ENCODE assay signal across 8 cellular contexts in genomic region chr3:157129782-157130137, GRCh38. TPM values are rescaled to one million over a fixed set of nuclear protein-coding genes. Genes with fewer than 3 reads are reported as not detected.
DNase-seq lines count a peak whose midpoint lies in the region; ATAC-seq and TF ChIP-seq lines count a peak whose summit lies in the region.

No MANE protein-coding gene starts in this region.

- H3K27me3 ChIP-seq in SJSA1 (replicated peaks): no peaks in the 10 kb centered on the region
- no peaks in the 10 kb centered on the region for H3K27me3 ChIP-seq in esophagus (ENCODE audit: control insufficient read depth in 1 of 2, insufficient read depth in 2 of 2, low read length in 2 of 2)

- POLR2A ChIA-PET in HEK293 (lab: Yijun Ruan, JAX): no interaction called here

- 59 to 69% methylated on average over 9 of the region's 9 CpGs for WGBS in esophagus, 2 donors

- H3K27ac ChIP-seq in HEK293 (ENCODE audit: extremely low read depth, low read depth, low read length): no peak overlapping the region; the same call in 1 of the 2 replicates
- H3K27ac ChIP-seq in SJSA1: peak overlapping the region; percentile 87
- peak overlapping the region; percentile 66 to 73 for H3K27ac ChIP-seq in esophagus (ENCODE audit: low read depth in 2 of 2, low read length in 1 of 2)

- peaks cover 54% of the 10 kb centered on the region for H3K4me1 Mint-ChIP-seq in osteocyte (ENCODE audit: unreplicated experiment)

- ATAC-seq in GM18505 (IDR thresholded peaks at IDR 0.05; ENCODE audit: unreplicated experiment): no peak
- no peak for ATAC-seq in HG02610 (IDR thresholded peaks at IDR 0.05; ENCODE audit: unreplicated experiment)

- no peaks in the 10 kb centered on the region for H3K36me3 ChIP-seq in HEK293 (ENCODE audit: control insufficient read depth in 2 of 2, insufficient read depth in 1 of 2, low read length in 2 of 2)
- no peaks in the 10 kb centered on the region for H3K36me3 ChIP-seq in SJSA1
- H3K36me3 ChIP-seq in esophagus (ENCODE audit: control insufficient read depth in 2 of 2, insufficient read depth in 2 of 2, low read length in 1 of 2): peaks cover 0 to 1% of the 10 kb centered on the region in 2 donors

- peak overlapping the region; percentile 94 for H3K27ac Mint-ChIP-seq in osteocyte (ENCODE audit: unreplicated experiment)

- H3K4me3 Mint-ChIP-seq in osteocyte (ENCODE audit: unreplicated experiment): no peak overlapping the region

- H3K4me3 ChIP-seq in HEK293 (ENCODE audit: low read depth, low read length): no peak overlapping the region
- no peak overlapping the region for H3K4me3 ChIP-seq in SJSA1
- H3K4me3 ChIP-seq in esophagus (ENCODE audit: low read depth in 1 of 2, low read length in 2 of 2): no peak overlapping the region

- H3K27me3 Mint-ChIP-seq in osteocyte (ENCODE audit: unreplicated experiment): no peaks in the 10 kb centered on the region

- CTCF ChIA-PET in HEK293 (lab: Yijun Ruan, JAX): interaction anchor here (0.7 to 0.8 kb wide), 3 partner anchors 17 to 594 kb away, joined by 3 read pairs; no protein-coding TSS in a partner anchor

- no peak for TF ChIP-seq POLR2A in GM18505 (IDR thresholded peaks at IDR 0.05; ENCODE audit: borderline replicate concordance, extremely low read depth, insufficient read depth, insufficient read length)

- no peak for TF ChIP-seq CTCF in HEK293 (tag by site-specific recombination; IDR thresholded peaks at IDR 0.05)
- no peak for TF ChIP-seq CTCF in osteocyte (IDR thresholded peaks at IDR 0.05)

- no peaks in the 10 kb centered on the region for H3K9me3 Mint-ChIP-seq in osteocyte (ENCODE audit: unreplicated experiment)

- H3K4me1 ChIP-seq in HEK293 (ENCODE audit: control insufficient read depth, insufficient read depth, low read length) (no peaks in the 10 kb centered on the region), SJSA1 (replicated peaks) (peaks cover 61% of the 10 kb centered on the region), esophagus (ENCODE audit: control insufficient read depth in 2 of 2, insufficient read depth in 2 of 2, low read length in 1 of 2) (peaks cover 2 to 3% of the 10 kb centered on the region in 2 donors)

- no peaks in the 10 kb centered on the region for H3K36me3 Mint-ChIP-seq in osteocyte (ENCODE audit: unreplicated experiment)

- peak; percentile 73 to 85 for DNase-seq in SJSA1 (ENCODE audit: low read depth in 1 of 2, low spot score in 2 of 2)
- no peak for DNase-seq in osteocyte (ENCODE audit: extremely low spot score, unreplicated experiment)
- no peak for DNase-seq in GDM1 (lab: John Stamatoyannopoulos, UW)
- no peak for DNase-seq in hepatic stellate cell (ENCODE audit: low spot score)

- H3K9me3 ChIP-seq in HEK293 (ENCODE audit: control insufficient read depth, insufficient read depth, low read depth, low read length): no peaks in the 10 kb centered on the region
- no peaks in the 10 kb centered on the region for H3K9me3 ChIP-seq in SJSA1 (replicated peaks)
- no peaks in the 10 kb centered on the region for H3K9me3 ChIP-seq in esophagus (ENCODE audit: control insufficient read depth in 2 of 2, insufficient read depth in 1 of 2, low read depth in 1 of 2, low read length in 1 of 2)

TF ChIP-seq in HEK293, 187 proteins besides CTCF, POLR2A, EP300 and RAD21:
- TF ChIP-seq ZNF707 (tag by site-specific recombination; IDR thresholded peaks at IDR 0.05): no peak
- TF ChIP-seq ZNF660 (tag by site-specific recombination; IDR thresholded peaks at IDR 0.05): no peak
- no peak for TF ChIP-seq ZSCAN18 (tag by site-specific recombination; IDR thresholded peaks at IDR 0.05)
- TF ChIP-seq TRIM28 (IDR thresholded peaks at IDR 0.05; ENCODE audit: borderline replicate concordance, low read length): 0 out of 2 replicates have a peak, but pooled peaks have one; percentile 49
- TF ChIP-seq ZNF214 (tag by site-specific recombination; IDR thresholded peaks at IDR 0.05; ENCODE audit: borderline replicate concordance): no peak
- TF ChIP-seq ZIC2 (tag by site-specific recombination; IDR thresholded peaks at IDR 0.05): peak; percentile 35
- TF ChIP-seq ZNF112 (tag by site-specific recombination; IDR thresholded peaks at IDR 0.05): no peak
- TF ChIP-seq HOXD13 (CRISPR knock-in tag; IDR thresholded peaks at IDR 0.05; ENCODE audit: borderline replicate concordance): no peak
- TF ChIP-seq ZNF350 (tag by site-specific recombination; IDR thresholded peaks at IDR 0.05): no peak
- no peak for TF ChIP-seq ZNF174 (tag by site-specific recombination; IDR thresholded peaks at IDR 0.05)
- no peak for TF ChIP-seq ZFP69B (tag by site-specific recombination; IDR thresholded peaks at IDR 0.05)
- TF ChIP-seq ZNF354C (tag by site-specific recombination; IDR thresholded peaks at IDR 0.05; ENCODE audit: borderline replicate concordance, low read depth): no peak
- TF ChIP-seq SALL2 (tag by site-specific recombination; IDR thresholded peaks at IDR 0.05; ENCODE audit: borderline replicate concordance): no peak
- no peak for TF ChIP-seq HIC1 (tag by site-specific recombination; IDR thresholded peaks at IDR 0.05)
- TF ChIP-seq GLIS1 (tag by site-specific recombination; IDR thresholded peaks at IDR 0.05): peak; percentile 76
- no peak for TF ChIP-seq ZNF488 (tag by site-specific recombination; IDR thresholded peaks at IDR 0.05)
- no peak for TF ChIP-seq ZNF692 (tag by site-specific recombination; IDR thresholded peaks at IDR 0.05)
- TF ChIP-seq ZNF621 (tag by site-specific recombination; IDR thresholded peaks at IDR 0.05): no peak
- peak; percentile 43; the same call in 1 of the 2 replicates for TF ChIP-seq ZNF677 (tag by site-specific recombination; IDR thresholded peaks at IDR 0.05)

RNA-seq across cellular contexts. Expression of gene CCNL1, which starts 30.2 kb away (rescaled TPM):
- total RNA-seq in SJSA1 (2014; rRNA removed; shearing (Covaris generic)): 65.1 and 92.6 TPM in 2 replicates
- polyA plus RNA-seq in esophagus: 10 to 100 TPM; 62.5 to 73.1 TPM
- total RNA-seq in osteocyte: 93.0 and 116 TPM in 2 replicates

Comparison
In these comparisons a context has a peak if more than half of its experiments do, and no peak if none do; other contexts are left out.
1. DNase-seq: peak in SJSA1 (2 of 2); none in osteocyte (single experiment), GDM1 (single experiment) and hepatic stellate cell (single experiment).